Comparison of ENCODE assay signal across 1 cellular context in genomic region chr17:17783121-17783824, GRCh38.
A peak's percentile ranks its signal among the peaks of the same experiment; 100 is the strongest.
TF ChIP-seq lines count a peak whose summit lies in the region.

No MANE protein-coding gene starts in this region.

TF ChIP-seq in HepG2, 621 proteins besides CTCF, POLR2A, EP300 and RAD21 (continued from another document and continues in another):
- TF ChIP-seq ZHX2 (IDR thresholded peaks at IDR 0.05; ENCODE audit: low read depth) (no peak), ZHX2 (CRISPR knock-in tag; IDR thresholded peaks at IDR 0.05; ENCODE audit: borderline replicate concordance) (no peak), ZBTB7B (CRISPR knock-in tag; IDR thresholded peaks at IDR 0.05) (no peak), HMGXB3 (CRISPR knock-in tag; IDR thresholded peaks at IDR 0.05; ENCODE audit: borderline replicate concordance) (no peak), KLF9 (CRISPR knock-in tag; IDR thresholded peaks at IDR 0.05; ENCODE audit: low read depth) (no peak), MIER3 (CRISPR knock-in tag; IDR thresholded peaks at IDR 0.05; ENCODE audit: borderline replicate concordance) (no peak), NFIC (IDR thresholded peaks at IDR 0.05; ENCODE audit: low read length) (no peak), ATRX (CRISPR knock-in tag; IDR thresholded peaks at IDR 0.05; ENCODE audit: borderline replicate concordance) (no peak), HIC2 (CRISPR knock-in tag; IDR thresholded peaks at IDR 0.05; ENCODE audit: low read depth) (no peak), BORCS8-MEF2B (CRISPR knock-in tag; IDR thresholded peaks at IDR 0.05) (no peak), ZIK1 (CRISPR knock-in tag; IDR thresholded peaks at IDR 0.05; ENCODE audit: borderline replicate concordance, low read depth) (no peak), CEBPG (CRISPR knock-in tag; IDR thresholded peaks at IDR 0.05) (no peak), ZNF720 (CRISPR knock-in tag; IDR thresholded peaks at IDR 0.05) (no peak), BRCA1 (CRISPR knock-in tag; IDR thresholded peaks at IDR 0.05) (no peak), ZNF724P (CRISPR knock-in tag; IDR thresholded peaks at IDR 0.05; ENCODE audit: borderline replicate concordance) (no peak; the same call in 1 of the 2 replicates), ZNF891 (CRISPR knock-in tag; IDR thresholded peaks at IDR 0.05) (no peak), ZNF382 (CRISPR knock-in tag; IDR thresholded peaks at IDR 0.05; ENCODE audit: borderline replicate concordance) (no peak), ZNF274 (CRISPR knock-in tag; IDR thresholded peaks at IDR 0.05) (no peak), ZNF766 (CRISPR knock-in tag; IDR thresholded peaks at IDR 0.05; ENCODE audit: borderline replicate concordance) (no peak), PHF8 (CRISPR knock-in tag; IDR thresholded peaks at IDR 0.05) (no peak), POLR2G (IDR thresholded peaks at IDR 0.05; ENCODE audit: low read depth, low read length) (no peak), NFE2 (CRISPR knock-in tag; IDR thresholded peaks at IDR 0.05) (no peak), FOXM1 (CRISPR knock-in tag; IDR thresholded peaks at IDR 0.05) (no peak), PCBP1 (IDR thresholded peaks at IDR 0.05; ENCODE audit: borderline replicate concordance, low read depth, low read length) (no peak), ZUFSP (CRISPR knock-in tag; IDR thresholded peaks at IDR 0.05; ENCODE audit: borderline replicate concordance) (no peak), ZNF253 (CRISPR knock-in tag; IDR thresholded peaks at IDR 0.05; ENCODE audit: borderline replicate concordance) (no peak), ZNF503 (CRISPR knock-in tag; IDR thresholded peaks at IDR 0.05) (no peak), GMEB2 (CRISPR knock-in tag; IDR thresholded peaks at IDR 0.05; ENCODE audit: low read depth) (no peak), RFX3 (CRISPR knock-in tag; IDR thresholded peaks at IDR 0.05) (no peak), ZFP62 (CRISPR knock-in tag; IDR thresholded peaks at IDR 0.05) (no peak), STAG1 (CRISPR knock-in tag; IDR thresholded peaks at IDR 0.05) (no peak), BRD4 (CRISPR knock-in tag; IDR thresholded peaks at IDR 0.05) (no peak), TEAD3 (CRISPR knock-in tag; optimal IDR thresholded peaks at IDR 0.05; ENCODE audit: borderline replicate concordance) (no peak), POGZ (CRISPR knock-in tag; IDR thresholded peaks at IDR 0.05) (no peak), ZNF530 (CRISPR knock-in tag; IDR thresholded peaks at IDR 0.05; ENCODE audit: low read depth) (no peak), ETV6 (CRISPR knock-in tag; conservative IDR thresholded peaks at IDR 0.05) (no peak), PRDM4 (CRISPR knock-in tag; IDR thresholded peaks at IDR 0.05; ENCODE audit: borderline replicate concordance) (no peak), RBM22 (optimal IDR thresholded peaks at IDR 0.05; ENCODE audit: low read length) (no peak), BCL3 (CRISPR knock-in tag; IDR thresholded peaks at IDR 0.05) (0 out of 2 replicates have a peak, but pooled peaks have one; percentile 24), ZC3H13 (CRISPR knock-in tag; IDR thresholded peaks at IDR 0.05) (no peak), PLSCR1 (CRISPR knock-in tag; IDR thresholded peaks at IDR 0.05; ENCODE audit: borderline replicate concordance) (no peak), FOXJ3 (CRISPR knock-in tag; IDR thresholded peaks at IDR 0.05; ENCODE audit: borderline replicate concordance) (no peak)
